Comparison of ENCODE assay signal across 10 cellular contexts in genomic region chr11:120613264-120614226, GRCh38.
DNase-seq lines count a peak whose midpoint lies in the region; ATAC-seq and TF ChIP-seq lines count a peak whose summit lies in the region.
"Had no signal": no experiment of that assay in that cellular context is flagged by ENCODE, and none has a peak within 500 bp of the region (broad histone marks: within the 10 kb centered on the region; RNA-seq: fewer than 3 reads in every experiment).

No MANE protein-coding gene starts in this region.

- in situ Hi-C loops in GM13976 (cut with MboI; ENCODE audit: low sequenced_read_pairs, unreplicated experiment) = no loop called here
- in situ Hi-C loops in KBM-7 (cut with MboI; ENCODE audit: low pct_unique_long_range_greater_than_20kb, low sequenced_read_pairs) = no loop called here

- H3K4me3 Mint-ChIP-seq in activated naive CD8-positive, alpha-beta T cell treated with anti-CD3 and anti-CD28 coated beads, Interleukin-2, amount 10 ng/mL, durations not matched to agents 7 days and 5 days = no peak overlapping the region

- DNase-seq in GM13976 (ENCODE audit: low spot score) = peak; percentile 72
- DNase-seq in activated naive CD8-positive, alpha-beta T cell treated with anti-CD3 and anti-CD28 coated beads, Interleukin-2, amount 10 ng/mL, durations not matched to agents 7 days and 5 days = no peak
- no peak for DNase-seq in NCI-H69 (lab: John Stamatoyannopoulos, UW)
- DNase-seq in stimulated activated naive CD4-positive, alpha-beta T cell treated with Interleukin-2 at 50 U/mL for 16 hours (lab: John Stamatoyannopoulos, UW) = no peak
- DNase-seq in KBM-7 = no peak
- no peak for DNase-seq in stimulated activated CD4-positive, alpha-beta T cell treated with anti-CD3 and anti-CD28 coated beads, Interleukin-2, amount 100 ng/mL, for 48 hours
- DNase-seq: effector memory CD4-positive, alpha-beta T cell; NCI-H2081 treated with DMSO at 0.1 percent for 48 hours had no signal

- POLR2A ChIA-PET in activated naive CD8-positive, alpha-beta T cell treated with anti-CD3 and anti-CD28 coated beads, Interleukin-2, amount 10 ng/mL, durations not matched to agents 7 days and 5 days (lab: Charles Lee) = no interaction called here

- H3K27me3 Mint-ChIP-seq in activated naive CD8-positive, alpha-beta T cell treated with anti-CD3 and anti-CD28 coated beads, Interleukin-2, amount 10 ng/mL, durations not matched to agents 7 days and 5 days = no peaks in the 10 kb centered on the region

- peaks cover 9% of the 10 kb centered on the region for H3K9me3 Mint-ChIP-seq in activated naive CD8-positive, alpha-beta T cell treated with anti-CD3 and anti-CD28 coated beads, Interleukin-2, amount 10 ng/mL, durations not matched to agents 7 days and 5 days

- H3K36me3 Mint-ChIP-seq in activated naive CD8-positive, alpha-beta T cell treated with anti-CD3 and anti-CD28 coated beads, Interleukin-2, amount 10 ng/mL, durations not matched to agents 7 days and 5 days = no peaks in the 10 kb centered on the region

- peak; percentile 58 for ATAC-seq in GM19397 (IDR thresholded peaks at IDR 0.05; ENCODE audit: unreplicated experiment)
- ATAC-seq in HG02943 (IDR thresholded peaks at IDR 0.05; ENCODE audit: low read depth, unreplicated experiment) = peak; percentile 53
- ATAC-seq in activated naive CD8-positive, alpha-beta T cell treated with anti-CD3 and anti-CD28 coated beads, Interleukin-2, amount 10 ng/mL, durations not matched to agents 7 days and 5 days (ENCODE audit: low read depth) = no peak

- no peak for TF ChIP-seq CTCF in GM13976 (IDR thresholded peaks at IDR 0.05; ENCODE audit: borderline replicate concordance, control extremely low read depth, extremely low read depth, insufficient read depth, missing control alignments)

- peaks cover 13% of the 10 kb centered on the region for H3K4me1 Mint-ChIP-seq in activated naive CD8-positive, alpha-beta T cell treated with anti-CD3 and anti-CD28 coated beads, Interleukin-2, amount 10 ng/mL, durations not matched to agents 7 days and 5 days

- peak overlapping the region; percentile 58 for H3K27ac Mint-ChIP-seq in activated naive CD8-positive, alpha-beta T cell treated with anti-CD3 and anti-CD28 coated beads, Interleukin-2, amount 10 ng/mL, durations not matched to agents 7 days and 5 days
